In genomic region chr6:33392979-33393378, GRCh38 we compare ENCODE assay signal across 9 cellular contexts. TPM values are rescaled to one million over a fixed set of nuclear protein-coding genes. Genes with fewer than 3 reads are reported as not detected.
A peak's percentile ranks its signal among the peaks of the same experiment; 100 is the strongest.
DNase-seq lines count a peak whose midpoint lies in the region; ATAC-seq, FAIRE-seq and TF ChIP-seq lines count a peak whose summit lies in the region.
"Had no signal": no experiment of that assay in that cellular context is flagged by ENCODE, and none has a peak within 500 bp of the region (broad histone marks: within the 10 kb centered on the region; RNA-seq: fewer than 3 reads in every experiment).

No MANE protein-coding gene starts in this region.

- ATAC-seq in CD4-positive, alpha-beta T cell (ENCODE audit: poor library complexity), result no peak
- ATAC-seq in IMR-90 (ENCODE audit: low read depth), result no peak
- no peak for ATAC-seq in naive B cell (ENCODE audit: low read depth in 2 of 2)
- ATAC-seq in heart right ventricle, result no peak
- ATAC-seq in GM19397 (IDR thresholded peaks at IDR 0.05; ENCODE audit: unreplicated experiment), result no peak

- peaks cover 59% of the 10 kb centered on the region for H3K79me2 ChIP-seq in astrocyte (ENCODE audit: insufficient read depth, low read length)

- H3K4ac ChIP-seq in IMR-90 (ENCODE audit: low read depth, low read length), result peak overlapping the region; percentile 3; the same call in 1 of the 2 replicates

- H3K36me3 ChIP-seq in IMR-90 (ENCODE audit: control insufficient read depth, insufficient read depth, low read length) (peaks cover under 1% of the 10 kb centered on the region; the same call in 1 of the 2 replicates), astrocyte (ENCODE audit: insufficient read depth, low read length) (no peaks in the 10 kb centered on the region), heart right ventricle (peaks cover 0 to under 1% (median 0%) of the 10 kb centered on the region in 9 donors)

- no peaks in the 10 kb centered on the region for H3K27me3 Mint-ChIP-seq in CD4-positive, alpha-beta T cell
- H3K27me3 Mint-ChIP-seq in astrocyte (ENCODE audit: low read depth, unreplicated experiment), result no peaks in the 10 kb centered on the region
- no peaks in the 10 kb centered on the region for H3K27me3 Mint-ChIP-seq in naive B cell

- no peak overlapping the region for H3K27ac ChIP-seq in CD4-positive, alpha-beta T cell (ENCODE audit: low read depth, low read length)
- no peak overlapping the region for H3K27ac ChIP-seq in IMR-90 (ENCODE audit: insufficient read depth, low read length)
- peak overlapping the region; percentile 77 for H3K27ac ChIP-seq in astrocyte (ENCODE audit: low read depth, low read length)
- H3K27ac ChIP-seq in heart right ventricle, result peak overlapping the region in 1 of 10 donors; percentile 93

- H2BK15ac ChIP-seq in IMR-90 (ENCODE audit: low read depth, low read length), result no peak overlapping the region

- no peak overlapping the region for H3K18ac ChIP-seq in IMR-90 (ENCODE audit: low read depth, low read length)

- no peaks in the 10 kb centered on the region for H3K27me3 ChIP-seq in CD4-positive, alpha-beta T cell (ENCODE audit: control insufficient read depth, insufficient read depth, low read length)
- H3K27me3 ChIP-seq in IMR-90 (ENCODE audit: control insufficient read depth, insufficient read depth, low read length) (no peaks in the 10 kb centered on the region), astrocyte (ENCODE audit: insufficient read depth, low read length) (no peaks in the 10 kb centered on the region), heart right ventricle (no peaks in the 10 kb centered on the region)

- H3K4me3 ChIP-seq in IMR-90 (ENCODE audit: insufficient read depth, low read depth, low read length) (peak overlapping the region; percentile 7; the same call in 1 of the 2 replicates), astrocyte (ENCODE audit: insufficient read depth, low read depth, low read length) (peak overlapping the region; percentile 88), heart right ventricle (peak overlapping the region in 1 of 10 donors; percentile 71)

- H2AFZ ChIP-seq in IMR-90 (replicated peaks; ENCODE audit: low read length, poor library complexity) (peak overlapping the region; percentile 78), astrocyte (ENCODE audit: low read depth, low read length) (peak overlapping the region; percentile 19)

- intact Hi-C loops in CD4-positive, alpha-beta T cell (cut with DNase I, micrococcal nuclease), result loop anchor here (5.0 kb wide), 3 partner anchors 51 to 191 kb away; partner anchors contain the start of genes HSD17B8 (in 1 of the 2), RXRB (in 1 of the 2) and SLC39A7 (in 1 of the 2)
- intact Hi-C loops in IMR-90 (cut with micrococcal nuclease) (no loop called here), heart right ventricle (cut with DNase I) (loop anchor here in 2 of 10 donors (5.0 to 10.0 kb wide), 2 partner anchors 34 to 182 kb away; no protein-coding TSS in a partner anchor)

- DNase-seq in CD4-positive, alpha-beta T cell, result no peak
- DNase-seq in IMR-90, result no peak
- no peak for DNase-seq in astrocyte (ENCODE audit: low read depth)
- no peak for DNase-seq in naive B cell
- no peak for DNase-seq in heart right ventricle
- no peak for DNase-seq in medulla oblongata (ENCODE audit: extremely low spot score)
- DNase-seq in activated CD4-positive, alpha-beta T cell treated with anti-CD3 and anti-CD28 coated beads, Interleukin-2, amount 50 U/mL, for 1 hour, result no peak
- DNase-seq: activated gamma-delta T cell treated with Interleukin-2 at 50 U/mL for 16 hours had no signal

- POLR2A ChIA-PET in CD4-positive, alpha-beta T cell (lab: Charles Lee), result no interaction called here
- POLR2A ChIA-PET in IMR-90 (lab: Charles Lee; ENCODE audit: unreplicated experiment), result no interaction called here

- H3K27ac Mint-ChIP-seq in CD4-positive, alpha-beta T cell, result no peak overlapping the region
- H3K27ac Mint-ChIP-seq in astrocyte (ENCODE audit: unreplicated experiment) (peak overlapping the region; percentile 2), naive B cell (peak overlapping the region in 4 of 6 donors; percentile 58 to 98 (median 86))

- CTCF ChIA-PET in CD4-positive, alpha-beta T cell (lab: Charles Lee), result interaction anchor here (1.7 kb wide), 1 partner anchor 14 kb away, joined by 5 read pairs; no protein-coding TSS in a partner anchor
- CTCF ChIA-PET in IMR-90 (lab: Yijun Ruan, JAX), result no interaction called here

- peaks cover 23% of the 10 kb centered on the region for H3K4me1 Mint-ChIP-seq in CD4-positive, alpha-beta T cell (ENCODE audit: low read depth)
- peaks cover 6% of the 10 kb centered on the region for H3K4me1 Mint-ChIP-seq in astrocyte (ENCODE audit: low read depth, unreplicated experiment)
- peaks cover 17 to 24% (median 22%) of the 10 kb centered on the region in 3 donors for H3K4me1 Mint-ChIP-seq in naive B cell

- no peak for TF ChIP-seq POLR2A in IMR-90 (IDR thresholded peaks at IDR 0.05; ENCODE audit: low read depth, low read length)

- FAIRE-seq in astrocyte (lab: Jason Lieb, UNC), result no peak

- TF ChIP-seq CTCF in CD4-positive, alpha-beta T cell (IDR thresholded peaks at IDR 0.05), result no peak
- TF ChIP-seq CTCF in IMR-90 (conservative IDR thresholded peaks at IDR 0.05; ENCODE audit: low read depth, low read length) (no peak), astrocyte (IDR thresholded peaks at IDR 0.05; ENCODE audit: insufficient read depth, low read depth, low read length) (no peak), heart right ventricle (IDR thresholded peaks at IDR 0.05) (no peak)

- H3K4me1 ChIP-seq in IMR-90 (ENCODE audit: control insufficient read depth, insufficient read depth, low read length) (no peaks in the 10 kb centered on the region), astrocyte (ENCODE audit: insufficient read depth, low read length) (peaks cover 13% of the 10 kb centered on the region), heart right ventricle (peaks cover 6 to 41% (median 9%) of the 10 kb centered on the region in 9 donors)

- H2BK5ac ChIP-seq in IMR-90 (ENCODE audit: low read depth, low read length, poor library complexity, severe bottlenecking), result peak overlapping the region; percentile 35

- in situ Hi-C loops in IMR-90 (cut with MboI; ENCODE audit: low sequenced_read_pairs), result no loop called here

- H3K23ac ChIP-seq in IMR-90 (ENCODE audit: low read depth, low read length), result peak overlapping the region; percentile 51

- 14% methylated on average over 1 of the region's 3 CpGs; no CpG with 5 or more reads in 1 of the 2 experiments for WGBS in IMR-90 (ENCODE audit: extremely low coverage in 2 of 2, insufficient read length in 1 of 2), 2 experiments
- WGBS in heart right ventricle, 2 donors, result 55 to 62% methylated on average over 3 of the region's 3 CpGs

- H4K8ac ChIP-seq in IMR-90 (ENCODE audit: low read depth in 2 of 2, low read length in 2 of 2), result peak overlapping the region in 1 of 2 experiments; percentile 70; a peak in 2 of 4 replicates

- peak overlapping the region; percentile 75; the same call in 1 of the 2 replicates for H3K14ac ChIP-seq in IMR-90 (replicated peaks; ENCODE audit: low read depth, low read length)

- no peak overlapping the region for H2AK9ac ChIP-seq in IMR-90 (replicated peaks; ENCODE audit: low read depth, low read length, poor library complexity)

- H2AK5ac ChIP-seq in IMR-90 (ENCODE audit: low read depth, low read length), result no peak overlapping the region

- no peak for TF ChIP-seq RAD21 in IMR-90 (IDR thresholded peaks at IDR 0.05; ENCODE audit: low read length)

- peak overlapping the region; percentile 89; the same call in 1 of the 2 replicates for H3K9ac ChIP-seq in IMR-90 (ENCODE audit: low read depth, low read length)
- H3K9ac ChIP-seq in astrocyte (ENCODE audit: low read length), result peak overlapping the region; percentile 83

- H3K56ac ChIP-seq in IMR-90 (ENCODE audit: extremely low read depth, insufficient read depth, low read length), result 0 out of 2 replicates have a peak overlapping the region, but pooled peaks have one; percentile 91

- dilution Hi-C loops in IMR-90 (cut with HindIII; ENCODE audit: low sequenced_read_pairs, unreplicated experiment), result no loop called here

- H3K4me2 ChIP-seq in IMR-90 (ENCODE audit: low read depth, low read length) (peak overlapping the region; percentile 95), astrocyte (ENCODE audit: low read length) (peak overlapping the region; percentile 88)

- no peaks in the 10 kb centered on the region for H3K9me3 ChIP-seq in CD4-positive, alpha-beta T cell (ENCODE audit: control insufficient read depth, low read length)
- H3K9me3 ChIP-seq in IMR-90 (ENCODE audit: control insufficient read depth, insufficient read depth, low read length) (no peaks in the 10 kb centered on the region), astrocyte (ENCODE audit: insufficient read depth, low read depth, low read length) (no peaks in the 10 kb centered on the region), heart right ventricle (no peaks in the 10 kb centered on the region)

- H3K9me1 ChIP-seq in IMR-90 (ENCODE audit: insufficient read depth, low read length), result peaks cover 7% of the 10 kb centered on the region; the same call in 1 of the 2 replicates

- H2BK20ac ChIP-seq in IMR-90 (ENCODE audit: low read depth, low read length), result no peak overlapping the region

- no peak overlapping the region for H2BK120ac ChIP-seq in IMR-90 (ENCODE audit: low read depth, low read length)

- BruUV-seq in IMR-90 (replicated peaks; lab: Mats Ljungman, UMichigan), result no TSS peak

- H3K36me3 Mint-ChIP-seq in CD4-positive, alpha-beta T cell (ENCODE audit: low read depth), result no peaks in the 10 kb centered on the region
- no peaks in the 10 kb centered on the region for H3K36me3 Mint-ChIP-seq in astrocyte (ENCODE audit: low read depth, unreplicated experiment)
- no peaks in the 10 kb centered on the region for H3K36me3 Mint-ChIP-seq in naive B cell

- H4K5ac ChIP-seq in IMR-90 (ENCODE audit: low read depth, low read length), result no peak overlapping the region

- peaks cover 7 to 12% of the 10 kb centered on the region in 2 experiments; a peak in 3 of 4 replicates for H3K79me1 ChIP-seq in IMR-90 (ENCODE audit: low read depth in 1 of 2, low read length in 2 of 2)

- H4K20me1 ChIP-seq in IMR-90 (ENCODE audit: insufficient read depth, low read length) (no peaks in the 10 kb centered on the region; the same call in 1 of the 2 replicates), astrocyte (ENCODE audit: insufficient read depth, low read length) (peaks cover 6% of the 10 kb centered on the region)

- peak overlapping the region; percentile 7 for H3K4me3 Mint-ChIP-seq in CD4-positive, alpha-beta T cell
- H3K4me3 Mint-ChIP-seq in astrocyte (ENCODE audit: unreplicated experiment) (peak overlapping the region; percentile 81), naive B cell (peak overlapping the region in 1 of 8 donors; percentile 93)

- H3K9me3 Mint-ChIP-seq in CD4-positive, alpha-beta T cell, result no peaks in the 10 kb centered on the region
- H3K9me3 Mint-ChIP-seq in astrocyte (ENCODE audit: unreplicated experiment) (no peaks in the 10 kb centered on the region), naive B cell (no peaks in the 10 kb centered on the region)

- no peak overlapping the region for H4K91ac ChIP-seq in IMR-90 (ENCODE audit: insufficient read depth, low read depth, low read length)

RNA-seq across cellular contexts. Expression of gene KIFC1, which starts 1.4 kb away (rescaled TPM):
- 1 to 10 TPM; 1.2 to 1.6 TPM for total RNA-seq in CD4-positive, alpha-beta T cell
- total RNA-seq in IMR-90 (2012; rRNA removed) (33.9 and 35.3 TPM in 2 replicates), astrocyte (2.9 and 4.2 TPM in 2 replicates), heart right ventricle (1 to 10 TPM in 2 of 10 donors, under 1 TPM in 6, not detected in 2; 0.09 to 6.1 (median 0.36) TPM)
- polyA plus RNA-seq in IMR-90 (2012; rRNA removed) (40.6 and 41.9 TPM in 2 replicates), naive B cell (ENCODE audit: low read depth in 6 of 6) (under 1 TPM in 3 of 6 donors, not detected in 3; 0.36 to 0.45 (median 0.36) TPM), heart right ventricle (under 1 TPM; 0.28 to 0.29 TPM)
- 20.3 and 20.6 TPM in 2 replicates for polyA plus RNA-seq in IMR-90 (2012; cell fraction: cytosol; rRNA removed)
- 33.6 and 50.3 TPM in 2 replicates for polyA plus RNA-seq in IMR-90 (2012; cell fraction: nucleus; rRNA removed; ENCODE audit: low replicate concordance)

RNA-seq across cellular contexts. Expression of gene PHF1, which starts 17.8 kb away (rescaled TPM):
- total RNA-seq in CD4-positive, alpha-beta T cell, result 100 to 1,000 TPM; 545 to 557 TPM
- total RNA-seq in IMR-90 (2012; rRNA removed), result 9.0 and 12.2 TPM in 2 replicates
- polyA plus RNA-seq in IMR-90 (2012; rRNA removed), result 47.2 and 50.8 TPM in 2 replicates
- polyA plus RNA-seq in IMR-90 (2012; cell fraction: cytosol; rRNA removed), result 36.6 and 48.3 TPM in 2 replicates
- 270 and 345 TPM in 2 replicates for polyA plus RNA-seq in IMR-90 (2012; cell fraction: nucleus; rRNA removed; ENCODE audit: low replicate concordance)
- total RNA-seq in astrocyte, result 29.7 and 34.3 TPM in 2 replicates
- polyA plus RNA-seq in naive B cell (ENCODE audit: low read depth in 6 of 6), result 10 to 100 TPM; 48.9 to 82.3 (median 55.5) TPM
- total RNA-seq in heart right ventricle, result 10 to 100 TPM; 36.2 to 61.2 (median 48.9) TPM
- 100 to 1,000 TPM in 1 of 2 donors, 10 to 100 TPM in 1; 59.5 to 125 TPM for polyA plus RNA-seq in heart right ventricle

RNA-seq across cellular contexts. Expression of gene CUTA, which starts 24.9 kb away (rescaled TPM):
- total RNA-seq in CD4-positive, alpha-beta T cell, result 100 to 1,000 TPM; 176 to 185 TPM
- 122 and 136 TPM in 2 replicates for total RNA-seq in IMR-90 (2012; rRNA removed)
- 427 and 483 TPM in 2 replicates for polyA plus RNA-seq in IMR-90 (2012; rRNA removed)
- polyA plus RNA-seq in IMR-90 (2012; cell fraction: cytosol; rRNA removed), result 545 and 1,404 TPM in 2 replicates
- polyA plus RNA-seq in IMR-90 (2012; cell fraction: nucleus; rRNA removed; ENCODE audit: low replicate concordance), result 266 and 336 TPM in 2 replicates
- total RNA-seq in astrocyte, result 232 and 256 TPM in 2 replicates
- 100 to 1,000 TPM; 237 to 281 (median 263) TPM for polyA plus RNA-seq in naive B cell (ENCODE audit: low read depth in 6 of 6)
- total RNA-seq in heart right ventricle, result 100 to 1,000 TPM in 9 of 10 donors, 10 to 100 TPM in 1; 99.8 to 132 (median 114) TPM
- polyA plus RNA-seq in heart right ventricle, result 100 to 1,000 TPM in 1 of 2 donors, 10 to 100 TPM in 1; 94.7 to 161 TPM

RNA-seq across cellular contexts. Expression of gene SYNGAP1, which starts 26.9 kb away (rescaled TPM):
- 10 to 100 TPM; 62.4 to 63.8 TPM for total RNA-seq in CD4-positive, alpha-beta T cell
- 1.4 TPM in 2 replicates for total RNA-seq in IMR-90 (2012; rRNA removed)
- 15.3 and 17.0 TPM in 2 replicates for polyA plus RNA-seq in IMR-90 (2012; rRNA removed)
- 5.6 and 6.5 TPM in 2 replicates for polyA plus RNA-seq in IMR-90 (2012; cell fraction: cytosol; rRNA removed)
- 70.0 and 83.5 TPM in 2 replicates for polyA plus RNA-seq in IMR-90 (2012; cell fraction: nucleus; rRNA removed; ENCODE audit: low replicate concordance)
- 34.5 and 36.1 TPM in 2 replicates for total RNA-seq in astrocyte
- 1 to 10 TPM in 1 of 6 donors, under 1 TPM in 4, not detected in 1; 0.25 to 1.9 (median 0.48) TPM for polyA plus RNA-seq in naive B cell (ENCODE audit: low read depth in 6 of 6)
- 1 to 10 TPM; 3.6 to 8.5 (median 5.7) TPM for total RNA-seq in heart right ventricle
- polyA plus RNA-seq in heart right ventricle, result 10 to 100 TPM in 1 of 2 donors, 1 to 10 TPM in 1; 3.1 to 10.2 TPM

Comparison
In these comparisons a context has a peak if more than half of its experiments do, and no peak if none do; other contexts are left out.
1. RNA of gene PHF1, which starts 17.8 kb away (total RNA-seq): 545 to 557 TPM in CD4-positive, alpha-beta T cell; 36.2 to 61.2 TPM in heart right ventricle, 29.7 to 34.3 TPM in astrocyte and 9.0 to 12.2 TPM in IMR-90; every median in the first group is over 4 times any median in the second.